In genomic region chr2:85344356-85344954, GRCh38 we compare ENCODE assay signal across 23 cellular contexts.
"Had no signal": no experiment of that assay in that cellular context is flagged by ENCODE, and none has a peak within 500 bp of the region (broad histone marks: within the 10 kb centered on the region; RNA-seq: fewer than 3 reads in every experiment).

No MANE protein-coding gene starts in this region.

- DNase-seq: effector CD4-positive, alpha-beta T cell; heart left ventricle; hippocampal formation; left colon; left ventricle myocardium superior; mesenchymal stem cell; midbrain; naive thymus-derived CD4-positive, alpha-beta T cell; nephron progenitor cell; nucleus accumbens; ovary; right cardiac atrium; stimulated activated CD4-positive, alpha-beta T cell treated with anti-CD3 and anti-CD28 coated beads, Interleukin-4, amount 100 ng/mL, for 1 hour; stimulated activated CD8-positive, alpha-beta memory T cell treated with anti-CD3 and anti-CD28 coated beads, Interleukin-4, amount 100 ng/mL, for 48 hours; stimulated activated naive CD8-positive, alpha-beta T cell treated with anti-CD3 and anti-CD28 coated beads, Interleukin-15, amount 100 ng/mL, for 72 hours; testis; upper lobe of right lung had no signal

- H3K36me3 ChIP-seq: ovary had no signal

- FAIRE-seq: frontal cortex had no signal

- H3K4me3 ChIP-seq: coronary artery, heart left ventricle, lung, ovary, testis, tibial nerve, upper lobe of right lung, vagina had no signal

- ATAC-seq: left colon; left ventricle myocardium superior; naive thymus-derived CD4-positive, alpha-beta T cell; stimulated activated effector memory CD8-positive, alpha-beta T cell treated with anti-CD3 and anti-CD28 coated beads, Interleukin-12 subunit alpha, Interleukin-12 subunit beta, amount 100 ng/mL, for 72 hours had no signal

- H3K4me1 ChIP-seq: testis, tibial nerve, upper lobe of right lung, vagina had no signal

- H3K27me3 ChIP-seq: heart left ventricle, ovary, testis, tibial nerve, upper lobe of right lung, vagina had no signal

- H3K9me3 ChIP-seq: heart left ventricle, ovary, testis, tibial nerve, upper lobe of right lung, vagina had no signal

- H3K27ac ChIP-seq: coronary artery, heart left ventricle, ovary, testis, tibial nerve, upper lobe of right lung, vagina had no signal
